In genomic region chr1:209483691-209484090, GRCh38 we compare ENCODE assay signal across 22 cellular contexts.
"Had no signal": no experiment of that assay in that cellular context is flagged by ENCODE, and none has a peak within 500 bp of the region (broad histone marks: within the 10 kb centered on the region; RNA-seq: fewer than 3 reads in every experiment).

No MANE protein-coding gene starts in this region.

- H3K4me3 ChIP-seq: gastroesophageal sphincter, heart left ventricle, hepatocyte, left lung, prostate gland, right atrium auricular region, stomach, thyroid gland, vagina had no signal

- H3K4me1 ChIP-seq: gastroesophageal sphincter, heart left ventricle, left lung, prostate gland, right atrium auricular region, stomach, thyroid gland, vagina had no signal

- H3K27ac ChIP-seq: foreskin keratinocyte, gastroesophageal sphincter, heart left ventricle, hepatocyte, left lung, prostate gland, right atrium auricular region, stomach, thyroid gland, vagina had no signal

- H2AFZ ChIP-seq: hepatocyte had no signal

- H3K36me3 Mint-ChIP-seq: naive thymus-derived CD8-positive, alpha-beta T cell; stimulated activated effector memory CD8-positive, alpha-beta T cell treated with anti-CD3 and anti-CD28 coated beads, Interleukin-12 subunit alpha, Interleukin-12 subunit beta, amount 100 ng/mL, for 72 hours had no signal

- DNase-seq: cortex of kidney; effector memory CD8-positive, alpha-beta T cell; foreskin keratinocyte; heart left ventricle; left cardiac atrium; left lung; naive thymus-derived CD8-positive, alpha-beta T cell; nephron progenitor cell; nucleus accumbens; stimulated activated CD4-positive, alpha-beta T cell treated with anti-CD3 and anti-CD28 coated beads, Interleukin-2, amount 100 ng/mL, for 24 hours; stimulated activated CD4-positive, alpha-beta T cell treated with anti-CD3 and anti-CD28 coated beads, Interleukin-4, amount 100 ng/mL, for 24 hours; stimulated activated naive CD4-positive, alpha-beta T cell treated with Interleukin-2 at 50 U/mL for 16 hours; stomach; thyroid gland; trophoblast cell had no signal

- H3K79me2 ChIP-seq: hepatocyte had no signal

- H3K9me3 ChIP-seq: gastroesophageal sphincter, heart left ventricle, left lung, prostate gland, right atrium auricular region, stomach, thyroid gland, vagina had no signal

- H3K4me3 Mint-ChIP-seq: effector memory CD8-positive, alpha-beta T cell; naive thymus-derived CD8-positive, alpha-beta T cell; nephron progenitor cell; stimulated activated effector memory CD8-positive, alpha-beta T cell treated with anti-CD3 and anti-CD28 coated beads, Interleukin-12 subunit alpha, Interleukin-12 subunit beta, amount 100 ng/mL, for 72 hours had no signal

- H3K27ac Mint-ChIP-seq: effector memory CD8-positive, alpha-beta T cell; naive thymus-derived CD8-positive, alpha-beta T cell; nephron progenitor cell; stimulated activated effector memory CD8-positive, alpha-beta T cell treated with anti-CD3 and anti-CD28 coated beads, Interleukin-12 subunit alpha, Interleukin-12 subunit beta, amount 100 ng/mL, for 72 hours had no signal

- H3K4me2 ChIP-seq: hepatocyte had no signal

- H3K36me3 ChIP-seq: gastroesophageal sphincter, heart left ventricle, left lung, prostate gland, right atrium auricular region, stomach, thyroid gland, vagina had no signal

- H3K9me3 Mint-ChIP-seq: effector memory CD8-positive, alpha-beta T cell; naive thymus-derived CD8-positive, alpha-beta T cell; nephron progenitor cell; stimulated activated effector memory CD8-positive, alpha-beta T cell treated with anti-CD3 and anti-CD28 coated beads, Interleukin-12 subunit alpha, Interleukin-12 subunit beta, amount 100 ng/mL, for 72 hours had no signal

- H3K27me3 ChIP-seq: foreskin keratinocyte, gastroesophageal sphincter, heart left ventricle, hepatocyte, left lung, right atrium auricular region, stomach, thyroid gland, vagina had no signal

- FAIRE-seq: endometrium had no signal

- H3K4me1 Mint-ChIP-seq: nephron progenitor cell had no signal
